Comparison of ENCODE assay signal across 8 cellular contexts in the genomic region with DNA sequence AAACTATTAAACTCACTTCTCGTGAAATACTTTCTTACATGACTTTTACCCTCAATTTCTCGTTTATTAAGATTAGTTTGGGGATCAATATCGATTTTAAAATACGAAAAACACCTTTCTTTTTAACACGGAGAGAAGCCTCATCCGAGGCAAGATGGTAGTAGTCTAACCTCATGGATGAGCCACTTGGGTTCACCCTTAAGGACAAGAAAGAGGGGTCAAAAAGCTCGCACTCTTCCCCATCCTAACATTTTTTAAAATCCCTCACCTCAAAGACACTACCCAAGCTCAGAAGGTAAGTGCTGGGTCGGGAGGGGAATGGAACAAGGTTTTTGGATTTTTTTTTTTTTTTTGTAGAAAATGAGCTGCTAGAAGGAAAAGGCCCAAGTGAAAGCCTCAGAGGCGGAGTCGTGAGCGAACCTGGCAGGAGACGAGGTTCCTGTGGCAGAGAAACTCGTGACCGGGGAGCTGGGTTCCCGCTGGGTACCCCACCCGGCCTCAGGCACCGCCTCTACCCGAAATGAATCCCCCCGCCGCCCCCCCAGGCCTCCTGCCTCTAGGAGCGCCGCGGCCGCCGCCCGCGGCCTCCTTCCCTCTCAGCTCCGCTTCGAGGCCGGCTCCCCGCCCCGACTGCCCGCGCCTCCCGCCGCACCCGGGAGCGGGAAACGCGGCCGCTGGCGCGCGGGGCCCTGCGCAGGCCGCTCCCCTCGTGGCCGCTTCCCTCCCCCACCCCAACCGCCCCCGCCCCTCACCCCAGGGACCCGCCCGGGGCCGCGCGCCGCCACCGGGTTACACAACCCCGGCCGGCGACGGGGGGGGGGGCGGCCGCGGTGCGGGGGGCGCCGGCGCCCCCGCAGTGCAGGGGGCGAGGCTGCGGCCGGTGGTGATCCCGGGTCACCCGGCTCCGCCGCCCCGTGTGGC. TPM values are rescaled to one million over a fixed set of nuclear protein-coding genes. Genes with fewer than 3 reads are reported as not detected.
DNase-seq lines count a peak whose midpoint lies in the region; ATAC-seq and TF ChIP-seq lines count a peak whose summit lies in the region.

No MANE protein-coding gene starts in this region.

- ATAC-seq in GM18519 (IDR thresholded peaks at IDR 0.05; ENCODE audit: low FRiP score, unreplicated experiment), result no peak

- H3K27ac ChIP-seq in KMS-11, result peak overlapping the region; percentile 90
- H3K27ac ChIP-seq in iPS-20b (ENCODE audit: low read length), result peak overlapping the region; percentile 93
- peak overlapping the region; percentile 88 for H3K27ac ChIP-seq in skeletal muscle tissue (ENCODE audit: low read depth, low read length)

- peaks cover 43% of the 10 kb centered on the region for H4K20me1 ChIP-seq in KMS-11 (ENCODE audit: insufficient read depth)

- 0 out of 2 replicates have a peak overlapping the region, but pooled peaks have one; percentile 13 for H2AFZ ChIP-seq in KMS-11 (ENCODE audit: low read depth)

- H3K36me3 ChIP-seq in KMS-11 (ENCODE audit: insufficient read depth) (peaks cover 19% of the 10 kb centered on the region; the same call in 1 of the 2 replicates), iPS-20b (ENCODE audit: insufficient read depth, low read depth, low read length) (peaks cover 35% of the 10 kb centered on the region), skeletal muscle tissue (ENCODE audit: control insufficient read depth in 3 of 3, insufficient read depth in 3 of 3, low read length in 3 of 3) (peaks cover 2 to 3% (median 3%) of the 10 kb centered on the region in 3 donors)

- H3K9me3 ChIP-seq in iPS-20b (ENCODE audit: insufficient read depth, low read depth, low read length) (no peaks in the 10 kb centered on the region), skeletal muscle tissue (ENCODE audit: control insufficient read depth in 3 of 3, low read length in 3 of 3) (no peaks in the 10 kb centered on the region)

- H3K4me1 Mint-ChIP-seq in MCF 10A (ENCODE audit: insufficient read depth, unreplicated experiment), result peaks cover 19% of the 10 kb centered on the region

- CTCF ChIA-PET in MCF 10A (lab: Yijun Ruan, JAX), result interaction anchor here (0.6 to 3.1 kb wide), 18 partner anchors 12 to 1460 kb away, joined by 3 to 37 read pairs (median 4); partner anchors contain the start of gene MYO18A

- H3K27ac Mint-ChIP-seq in MCF 10A (ENCODE audit: low read depth, unreplicated experiment), result peak overlapping the region; percentile 61

- H3K4me3 ChIP-seq in KMS-11 (IDR thresholded peaks at IDR 0.05; ENCODE audit: insufficient read depth, low read depth, low read length) (no peak overlapping the region), iPS-20b (ENCODE audit: low read length) (peak overlapping the region; percentile 96), skeletal muscle tissue (ENCODE audit: low read length in 3 of 3) (peak overlapping the region; percentile 93 to 99 (median 97))

- no peaks in the 10 kb centered on the region for H3K27me3 ChIP-seq in KMS-11 (ENCODE audit: insufficient read depth, low read depth)
- no peaks in the 10 kb centered on the region for H3K27me3 ChIP-seq in iPS-20b (ENCODE audit: insufficient read depth, low read length)
- H3K27me3 ChIP-seq in skeletal muscle tissue (ENCODE audit: control insufficient read depth in 3 of 3, insufficient read depth in 3 of 3, low read length in 3 of 3), result no peaks in the 10 kb centered on the region

- POLR2A ChIA-PET in MCF 10A (lab: Yijun Ruan, JAX), result interaction anchor here (0.6 to 5.3 kb wide), 23 partner anchors 9 to 571 kb away, joined by 3 to 83 read pairs (median 5); partner anchors contain the start of genes MYO18A and TAOK1

- DNase-seq in GF-D8 (lab: John Stamatoyannopoulos, UW) (peak; percentile 3), UCSD-AML1 (lab: John Stamatoyannopoulos, UW; ENCODE audit: unreplicated experiment) (peak; percentile 52), MCF 10A (ENCODE audit: unreplicated experiment) (peak; percentile 47), SHP77 (lab: John Stamatoyannopoulos, UW) (no peak)

- peak overlapping the region; percentile 97 for H3K4me2 ChIP-seq in KMS-11

- no TSS peak for BruUV-seq in MCF 10A (replicated peaks; lab: Mats Ljungman, UMichigan)

- H3K9ac ChIP-seq in KMS-11 (peak overlapping the region; percentile 84), iPS-20b (ENCODE audit: low read depth, low read length) (peak overlapping the region; percentile 97), skeletal muscle tissue (ENCODE audit: low read depth in 1 of 3, low read length in 3 of 3) (peak overlapping the region; percentile 96 to 100 (median 97))

- H3K9me3 Mint-ChIP-seq in MCF 10A (ENCODE audit: unreplicated experiment), result no peaks in the 10 kb centered on the region

- no peak; the same call in 1 of the 2 replicates for TF ChIP-seq CTCF in KMS-11 (conservative IDR thresholded peaks at IDR 0.05; ENCODE audit: low read depth, low read length)
- no peak for TF ChIP-seq CTCF in MCF 10A (IDR thresholded peaks at IDR 0.05; ENCODE audit: unreplicated experiment)

- peaks cover 58% of the 10 kb centered on the region for H3K79me2 ChIP-seq in KMS-11 (ENCODE audit: insufficient read depth, low read depth)

- H3K4me1 ChIP-seq in KMS-11 (ENCODE audit: low read depth, poor library complexity, severe bottlenecking) (peaks cover 48% of the 10 kb centered on the region), iPS-20b (ENCODE audit: insufficient read depth, low read length) (peaks cover 5% of the 10 kb centered on the region; the same call in 1 of the 2 replicates), skeletal muscle tissue (ENCODE audit: control insufficient read depth in 3 of 3, insufficient read depth in 3 of 3, low read length in 3 of 3) (peaks cover 18 to 25% (median 22%) of the 10 kb centered on the region in 3 donors)

- H3K4me3 Mint-ChIP-seq in MCF 10A (ENCODE audit: unreplicated experiment), result peak overlapping the region; percentile 99

- H3K36me3 Mint-ChIP-seq in MCF 10A (ENCODE audit: insufficient read depth, unreplicated experiment), result peaks cover 56% of the 10 kb centered on the region

- intact Hi-C loops in MCF 10A (cut with micrococcal nuclease), result loop anchor here (5.0 kb wide), 1 partner anchor 50 kb away; no protein-coding TSS in a partner anchor

- H3K27me3 Mint-ChIP-seq in MCF 10A (ENCODE audit: insufficient read depth, unreplicated experiment), result no peaks in the 10 kb centered on the region

RNA-seq across cellular contexts. Expression of gene NUFIP2, which starts 1.6 kb away (rescaled TPM):
- total RNA-seq in MCF 10A (2022), result 78.6 and 88.0 TPM in 2 replicates
- total RNA-seq in skeletal muscle tissue, result 30.3 TPM

RNA-seq across cellular contexts. Expression of gene CRYBA1, which starts 45.7 kb away (rescaled TPM):
- not detected in 2 replicates for total RNA-seq in MCF 10A (2022)
- not detected for total RNA-seq in skeletal muscle tissue

Comparison
In these comparisons a context has a peak if more than half of its experiments do, and no peak if none do; other contexts are left out.
1. DNase-seq: peak in GF-D8 (single experiment), UCSD-AML1 (single experiment) and MCF 10A (single experiment); none in SHP77 (0 of 2).
2. Peak in every context shown above with its lines, with median percentiles within 50 percentile points of each other: H3K27ac ChIP-seq and H3K9ac ChIP-seq.